ENCODE assay signal across 12 cellular contexts in genomic region chr9:96025995-96026572, GRCh38.
DNase-seq lines count a peak whose midpoint lies in the region; ATAC-seq and TF ChIP-seq lines count a peak whose summit lies in the region.
"Had no signal": no experiment of that assay in that cellular context is flagged by ENCODE, and none has a peak within 500 bp of the region (broad histone marks: within the 10 kb centered on the region; RNA-seq: fewer than 3 reads in every experiment).

No MANE protein-coding gene starts in this region.

- no peaks in the 10 kb centered on the region for H3K79me2 ChIP-seq in mesendoderm (ENCODE audit: control insufficient read depth, insufficient read depth, low read length)

- H3K27ac ChIP-seq in mesendoderm (ENCODE audit: low read depth, low read length), result no peak overlapping the region
- H3K27ac ChIP-seq: uterus had no signal

- no peaks in the 10 kb centered on the region for H3K79me1 ChIP-seq in mesendoderm (ENCODE audit: low read length)

- H3K36me3 Mint-ChIP-seq in chondrocyte (ENCODE audit: low read depth), result peaks cover 4% of the 10 kb centered on the region

- H3K4me3 Mint-ChIP-seq in chondrocyte (ENCODE audit: unreplicated experiment), result no peak overlapping the region

- no peak overlapping the region for H3K4ac ChIP-seq in mesendoderm (ENCODE audit: low read depth, low read length)

- peak overlapping the region; percentile 46 for H3K9ac ChIP-seq in mesendoderm (ENCODE audit: low read length)

- H3K27me3 ChIP-seq in mesendoderm (ENCODE audit: insufficient read depth, low read length, poor library complexity), result peaks cover 3% of the 10 kb centered on the region
- H3K27me3 ChIP-seq: uterus had no signal

- peak; percentile 11 for DNase-seq in Ammon's horn (ENCODE audit: low spot score)
- no peak for DNase-seq in chondrocyte (ENCODE audit: low spot score)
- DNase-seq in mesendoderm, result peak; percentile 87
- DNase-seq in NCI-H187 (lab: John Stamatoyannopoulos, UW), result no peak
- no peak for DNase-seq in NCI-H1930 (lab: John Stamatoyannopoulos, UW)
- DNase-seq: DND-41; OCI-M1; stimulated activated CD4-positive, alpha-beta T cell treated with anti-CD3 and anti-CD28 coated beads, Interleukin-4, amount 100 ng/mL, for 24 hours; uterus had no signal

- peak overlapping the region; percentile 35 for H2BK5ac ChIP-seq in mesendoderm (ENCODE audit: low read length)

- H3K9me3 Mint-ChIP-seq in chondrocyte (ENCODE audit: low read depth), result no peaks in the 10 kb centered on the region

- no peak overlapping the region for H3K4me3 ChIP-seq in mesendoderm (ENCODE audit: low read length)
- H3K4me3 ChIP-seq: uterus had no signal

- no peaks in the 10 kb centered on the region for H3K36me3 ChIP-seq in mesendoderm (ENCODE audit: control insufficient read depth, insufficient read depth, low read length)
- H3K36me3 ChIP-seq: uterus had no signal

- H3K56ac ChIP-seq in mesendoderm (ENCODE audit: low read length), result peak overlapping the region; percentile 87

- H4K5ac ChIP-seq in mesendoderm (ENCODE audit: low read length), result no peak overlapping the region

- no peak overlapping the region for H3K23ac ChIP-seq in mesendoderm (ENCODE audit: low read length)

- H3K18ac ChIP-seq in mesendoderm (ENCODE audit: low read length), result no peak overlapping the region

- H2BK120ac ChIP-seq in mesendoderm (ENCODE audit: low read depth, low read length), result no peak overlapping the region

- H2BK15ac ChIP-seq in mesendoderm (replicated peaks; ENCODE audit: low read depth), result no peak overlapping the region

- H2AK5ac ChIP-seq in mesendoderm (ENCODE audit: low read length), result peak overlapping the region; percentile 95

- peak overlapping the region; percentile 41 for H3K4me2 ChIP-seq in mesendoderm (ENCODE audit: low read length)

- peaks cover 27% of the 10 kb centered on the region for H3K4me1 Mint-ChIP-seq in chondrocyte (ENCODE audit: low read depth)

- no peak overlapping the region for H3K27ac Mint-ChIP-seq in chondrocyte (ENCODE audit: unreplicated experiment)

- peaks cover 50% of the 10 kb centered on the region for H3K27me3 Mint-ChIP-seq in chondrocyte (ENCODE audit: low read depth)

- H4K8ac ChIP-seq in mesendoderm (ENCODE audit: low read depth, low read length), result no peak overlapping the region

- peaks cover 5% of the 10 kb centered on the region for H3K4me1 ChIP-seq in mesendoderm (ENCODE audit: control insufficient read depth, low read depth, low read length)

- TF ChIP-seq CTCF in GM12874 (IDR thresholded peaks at IDR 0.05; ENCODE audit: insufficient read depth, low read depth, low read length), result peak; percentile 56
- peak; percentile 36 for TF ChIP-seq CTCF in chondrocyte (IDR thresholded peaks at IDR 0.05)

- ATAC-seq in GM18870 (IDR thresholded peaks at IDR 0.05; ENCODE audit: unreplicated experiment) (no peak), HG02588 (IDR thresholded peaks at IDR 0.05; ENCODE audit: unreplicated experiment) (no peak)

- no CpG with 5 or more reads among the region's 34 CpGs for WGBS in mesendoderm (ENCODE audit: extremely low coverage, insufficient coverage, low lambda C conversion rate)

Comparison
In these comparisons a context has a peak if more than half of its experiments do, and no peak if none do; other contexts are left out.
1. DNase-seq: peak in Ammon's horn (single experiment) and mesendoderm (single experiment); none in chondrocyte (single experiment), NCI-H187 (0 of 2) and NCI-H1930 (0 of 2).